In the genomic region with DNA sequence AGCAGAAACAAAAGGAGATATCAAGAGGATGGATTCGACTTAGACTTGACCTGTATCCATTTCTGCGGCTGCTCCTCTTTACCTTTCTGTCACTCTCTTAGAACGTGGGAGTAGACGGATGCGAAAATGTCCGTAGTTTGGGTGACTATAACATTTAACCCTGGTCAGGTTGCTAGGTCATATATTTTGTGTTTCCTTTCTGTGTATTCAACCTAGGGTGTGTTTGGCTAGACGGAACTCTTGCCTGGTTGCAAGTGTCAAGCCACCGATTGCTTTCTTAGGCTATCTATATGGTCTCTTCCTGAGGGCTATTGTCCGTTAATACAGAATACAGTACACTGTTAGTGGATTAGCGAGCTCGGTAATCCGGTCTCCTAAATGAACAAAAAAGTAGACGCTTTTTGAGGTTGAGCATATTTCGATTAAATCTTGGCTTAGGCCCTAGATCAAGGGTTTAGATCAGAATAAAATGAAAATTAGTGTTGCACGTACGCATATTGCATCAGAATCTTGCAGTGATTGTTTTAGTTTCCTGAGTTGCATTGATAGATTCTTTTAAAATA, we compare ENCODE assay signal across 1 cellular context.
TF ChIP-seq lines count a peak whose summit lies in the region.

No MANE protein-coding gene starts in this region.

TF ChIP-seq in HEK293, 187 proteins besides CTCF, POLR2A, EP300 and RAD21 (continued from another document):
- TF ChIP-seq, protein P1, sequence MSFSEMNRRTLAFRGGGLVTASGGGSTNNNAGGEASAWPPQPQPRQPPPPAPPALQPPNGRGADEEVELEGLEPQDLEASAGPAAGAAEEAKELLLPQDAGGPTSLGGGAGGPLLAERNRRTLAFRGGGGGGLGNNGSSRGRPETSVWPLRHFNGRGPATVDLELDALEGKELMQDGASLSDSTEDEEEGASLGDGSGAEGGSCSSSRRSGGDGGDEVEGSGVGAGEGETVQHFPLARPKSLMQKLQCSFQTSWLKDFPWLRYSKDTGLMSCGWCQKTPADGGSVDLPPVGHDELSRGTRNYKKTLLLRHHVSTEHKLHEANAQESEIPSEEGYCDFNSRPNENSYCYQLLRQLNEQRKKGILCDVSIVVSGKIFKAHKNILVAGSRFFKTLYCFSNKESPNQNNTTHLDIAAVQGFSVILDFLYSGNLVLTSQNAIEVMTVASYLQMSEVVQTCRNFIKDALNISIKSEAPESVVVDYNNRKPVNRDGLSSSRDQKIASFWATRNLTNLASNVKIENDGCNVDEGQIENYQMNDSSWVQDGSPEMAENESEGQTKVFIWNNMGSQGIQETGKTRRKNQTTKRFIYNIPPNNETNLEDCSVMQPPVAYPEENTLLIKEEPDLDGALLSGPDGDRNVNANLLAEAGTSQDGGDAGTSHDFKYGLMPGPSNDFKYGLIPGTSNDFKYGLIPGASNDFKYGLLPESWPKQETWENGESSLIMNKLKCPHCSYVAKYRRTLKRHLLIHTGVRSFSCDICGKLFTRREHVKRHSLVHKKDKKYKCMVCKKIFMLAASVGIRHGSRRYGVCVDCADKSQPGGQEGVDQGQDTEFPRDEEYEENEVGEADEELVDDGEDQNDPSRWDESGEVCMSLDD (tag by site-specific recombination; IDR thresholded peaks at IDR 0.05), result no peak
- TF ChIP-seq ZBTB17 (tag by site-specific recombination; IDR thresholded peaks at IDR 0.05), result peak; percentile 92
- 0 out of 2 replicates have a peak, but pooled peaks have one; percentile 20 for TF ChIP-seq ZNF366 (tag by site-specific recombination; conservative IDR thresholded peaks at IDR 0.05)
- no peak for TF ChIP-seq KLF7 (tag by site-specific recombination; IDR thresholded peaks at IDR 0.05; ENCODE audit: borderline replicate concordance)
- TF ChIP-seq ZNF335 (tag by site-specific recombination; conservative IDR thresholded peaks at IDR 0.05), result peak; percentile 16; the same call in 1 of the 2 replicates
